ENCODE assay signal across 10 cellular contexts in genomic region chr1:83905315-83905907, GRCh38.
DNase-seq lines count a peak whose midpoint lies in the region; ATAC-seq, FAIRE-seq and TF ChIP-seq lines count a peak whose summit lies in the region.
"Had no signal": no experiment of that assay in that cellular context is flagged by ENCODE, and none has a peak within 500 bp of the region (broad histone marks: within the 10 kb centered on the region; RNA-seq: fewer than 3 reads in every experiment).

No MANE protein-coding gene starts in this region.

- POLR2A ChIA-PET in IMR-90 (lab: Charles Lee; ENCODE audit: unreplicated experiment) = no interaction called here

- no peaks in the 10 kb centered on the region for H3K79me1 ChIP-seq in IMR-90 (ENCODE audit: low read depth in 1 of 2, low read length in 2 of 2)

- H3K18ac ChIP-seq in IMR-90 (ENCODE audit: low read depth, low read length) = no peak overlapping the region

- H3K27ac ChIP-seq in IMR-90 (ENCODE audit: insufficient read depth, low read length) = no peak overlapping the region
- H3K27ac ChIP-seq in VCaP = no peak overlapping the region
- no peak overlapping the region for H3K27ac ChIP-seq in keratinocyte (ENCODE audit: control insufficient read depth, insufficient read depth, low read length)
- H3K27ac ChIP-seq: BLaER1, neutrophil had no signal

- CTCF ChIA-PET in IMR-90 (lab: Yijun Ruan, JAX) = no interaction called here

- in situ Hi-C loops in IMR-90 (cut with MboI; ENCODE audit: low sequenced_read_pairs) = no loop called here

- H2AK5ac ChIP-seq in IMR-90 (ENCODE audit: low read depth, low read length) = no peak overlapping the region

- H3K36me3 ChIP-seq in IMR-90 (ENCODE audit: control insufficient read depth, insufficient read depth, low read length) (peaks cover 3% of the 10 kb centered on the region; the same call in 1 of the 2 replicates), keratinocyte (ENCODE audit: control insufficient read depth in 2 of 2, extremely low read depth in 1 of 2, insufficient read depth in 2 of 2, low read length in 2 of 2) (no peaks in the 10 kb centered on the region)
- H3K36me3 ChIP-seq: BLaER1, neutrophil had no signal

- H3K4ac ChIP-seq in IMR-90 (ENCODE audit: low read depth, low read length) = no peak overlapping the region

- H2AFZ ChIP-seq in IMR-90 (replicated peaks; ENCODE audit: low read length, poor library complexity) (no peak overlapping the region), keratinocyte (ENCODE audit: control insufficient read depth, low read length) (no peak overlapping the region)

- H2BK120ac ChIP-seq in IMR-90 (ENCODE audit: low read depth, low read length) = no peak overlapping the region

- dilution Hi-C loops in IMR-90 (cut with HindIII; ENCODE audit: low sequenced_read_pairs, unreplicated experiment) = no loop called here
- dilution Hi-C loops in keratinocyte (cut with MboI; ENCODE audit: extremely low pct_ligation_motif_present, low sequenced_read_pairs) = no loop called here

- H2BK15ac ChIP-seq in IMR-90 (ENCODE audit: low read depth, low read length) = no peak overlapping the region

- H3K4me3 ChIP-seq in IMR-90 (ENCODE audit: insufficient read depth, low read depth, low read length) (no peak overlapping the region), keratinocyte (ENCODE audit: control insufficient read depth in 2 of 3, extremely low read depth in 1 of 3, insufficient read depth in 2 of 3, low read depth in 1 of 3, low read length in 3 of 3) (no peak overlapping the region)
- H3K4me3 ChIP-seq: BLaER1 had no signal

- peak; percentile 48; the same call in 1 of the 2 replicates for TF ChIP-seq RAD21 in IMR-90 (IDR thresholded peaks at IDR 0.05; ENCODE audit: low read length)

- H3K56ac ChIP-seq in IMR-90 (ENCODE audit: extremely low read depth, insufficient read depth, low read length) = no peak overlapping the region

- TF ChIP-seq CTCF in IMR-90 (conservative IDR thresholded peaks at IDR 0.05; ENCODE audit: low read depth, low read length) (peak; percentile 60), VCaP (conservative IDR thresholded peaks at IDR 0.05) (peak; percentile 84), keratinocyte (optimal IDR thresholded peaks at IDR 0.05 in 1 of 3, IDR thresholded peaks at IDR 0.05 in 1 of 3, conservative IDR thresholded peaks at IDR 0.05 in 1 of 3; ENCODE audit: extremely low read depth in 1 of 3, insufficient read depth in 2 of 3, low read length in 3 of 3) (peak in 2 of 3 experiments; percentile 28 to 52)

- peak; percentile 10 for DNase-seq in DMS79 treated with DMSO at 0.1 percent for 48 hours (lab: John Stamatoyannopoulos, UW)
- no peak for DNase-seq in DMS79 (lab: John Stamatoyannopoulos, UW)
- DNase-seq in IMR-90 = peak; percentile 22
- no peak for DNase-seq in keratinocyte (ENCODE audit: low read depth, low spot score)

- BruUV-seq in IMR-90 (replicated peaks; lab: Mats Ljungman, UMichigan) = no TSS peak

- intact Hi-C loops in IMR-90 (cut with micrococcal nuclease) = loop anchor here (1.0 to 10.0 kb wide), 3 partner anchors 218 to 867 kb away; no protein-coding TSS in a partner anchor

- no peak overlapping the region for H2BK5ac ChIP-seq in IMR-90 (ENCODE audit: low read depth, low read length, poor library complexity, severe bottlenecking)

- no peak overlapping the region for H4K5ac ChIP-seq in IMR-90 (ENCODE audit: low read depth, low read length)

- H3K9ac ChIP-seq in IMR-90 (ENCODE audit: low read depth, low read length) = no peak overlapping the region
- no peak overlapping the region for H3K9ac ChIP-seq in keratinocyte (ENCODE audit: control insufficient read depth, extremely low read depth, insufficient read depth, low read length)
- H3K9ac ChIP-seq: BLaER1 had no signal

- H4K20me1 ChIP-seq in IMR-90 (ENCODE audit: insufficient read depth, low read length) (no peaks in the 10 kb centered on the region), keratinocyte (ENCODE audit: control insufficient read depth, extremely low read depth, insufficient read depth, low read length) (no peaks in the 10 kb centered on the region)
- H4K20me1 ChIP-seq: BLaER1 had no signal

- H2AK9ac ChIP-seq in IMR-90 (replicated peaks; ENCODE audit: low read depth, low read length, poor library complexity) = no peak overlapping the region

- H4K8ac ChIP-seq in IMR-90 (ENCODE audit: low read depth in 2 of 2, low read length in 2 of 2) = no peak overlapping the region

- TF ChIP-seq POLR2A in IMR-90 (IDR thresholded peaks at IDR 0.05; ENCODE audit: low read depth, low read length) = no peak

- no peak overlapping the region for H3K23ac ChIP-seq in IMR-90 (ENCODE audit: low read depth, low read length)

- no peak overlapping the region for H2BK20ac ChIP-seq in IMR-90 (ENCODE audit: low read depth, low read length)

- WGBS in IMR-90 (ENCODE audit: extremely low coverage in 2 of 2, insufficient read length in 1 of 2), 2 experiments = no CpG with 5 or more reads among the region's 3 CpGs

- H3K9me3 ChIP-seq in IMR-90 (ENCODE audit: control insufficient read depth, insufficient read depth, low read length) = no peaks in the 10 kb centered on the region
- H3K9me3 ChIP-seq in keratinocyte (ENCODE audit: control insufficient read depth, low read depth, low read length) = no peaks in the 10 kb centered on the region
- H3K9me3 ChIP-seq: BLaER1, neutrophil had no signal

- H4K91ac ChIP-seq in IMR-90 (ENCODE audit: insufficient read depth, low read depth, low read length) = no peak overlapping the region

- H3K4me1 ChIP-seq in IMR-90 (ENCODE audit: control insufficient read depth, insufficient read depth, low read length) = peaks cover 2% of the 10 kb centered on the region; the same call in 1 of the 2 replicates
- peaks cover 20% of the 10 kb centered on the region for H3K4me1 ChIP-seq in keratinocyte (ENCODE audit: control insufficient read depth, extremely low read depth, insufficient read depth, low read length)
- H3K4me1 ChIP-seq: BLaER1 had no signal

- H3K4me2 ChIP-seq in IMR-90 (ENCODE audit: low read depth, low read length) = no peak overlapping the region
- no peak overlapping the region for H3K4me2 ChIP-seq in keratinocyte (ENCODE audit: control insufficient read depth, extremely low read depth, insufficient read depth, low read depth, low read length)
- H3K4me2 ChIP-seq: BLaER1 had no signal

- H3K9me1 ChIP-seq in IMR-90 (ENCODE audit: insufficient read depth, low read length) = no peaks in the 10 kb centered on the region
- H3K9me1 ChIP-seq in keratinocyte (ENCODE audit: control insufficient read depth, extremely low read depth, insufficient read depth, low read length) = no peaks in the 10 kb centered on the region

- FAIRE-seq in keratinocyte (lab: Jason Lieb, UNC) = no peak

- ATAC-seq in IMR-90 (ENCODE audit: low read depth) = no peak
- no peak for ATAC-seq in activated CD4-positive, CD25-positive, alpha-beta regulatory T cell treated with anti-CD3 and anti-CD28 coated beads, Interleukin-2, amount 50 U/mL, for 24 hours
- ATAC-seq in GM18861 (IDR thresholded peaks at IDR 0.05; ENCODE audit: unreplicated experiment) = no peak
- ATAC-seq in GM19455 (IDR thresholded peaks at IDR 0.05; ENCODE audit: unreplicated experiment) = no peak

- no peaks in the 10 kb centered on the region for H3K27me3 ChIP-seq in IMR-90 (ENCODE audit: control insufficient read depth, insufficient read depth, low read length)
- no peaks in the 10 kb centered on the region for H3K27me3 ChIP-seq in keratinocyte (ENCODE audit: control insufficient read depth, extremely low read depth, insufficient read depth, low read length)
- H3K27me3 ChIP-seq: BLaER1, neutrophil had no signal

- no peaks in the 10 kb centered on the region for H3K79me2 ChIP-seq in keratinocyte (ENCODE audit: control insufficient read depth, insufficient read depth, low read length)

- H3K14ac ChIP-seq in IMR-90 (replicated peaks; ENCODE audit: low read depth, low read length) = no peak overlapping the region

TF ChIP-seq in IMR-90, 13 proteins besides CTCF, POLR2A, EP300 and RAD21:
- TF ChIP-seq BHLHE40 (IDR thresholded peaks at IDR 0.05; ENCODE audit: low read depth, low read length) (no peak), MAFK (IDR thresholded peaks at IDR 0.05; ENCODE audit: low read depth, low read length) (no peak), MAZ (IDR thresholded peaks at IDR 0.05; ENCODE audit: borderline replicate concordance, low read depth, low read length) (no peak), SMC3 (IDR thresholded peaks at IDR 0.05; ENCODE audit: low read depth, low read length) (0 out of 2 replicates have a peak, but pooled peaks have one; percentile 25), CEBPB (IDR thresholded peaks at IDR 0.05; ENCODE audit: low read depth, low read length) (no peak)

Comparison
In these comparisons a context has a peak if more than half of its experiments do, and no peak if none do; other contexts are left out.
1. DNase-seq: peak in DMS79 treated with DMSO at 0.1 percent for 48 hours (single experiment) and IMR-90 (single experiment); none in DMS79 (single experiment) and keratinocyte (single experiment).
2. Peak in every context shown above with its lines, with median percentiles within 50 percentile points of each other: CTCF ChIP-seq.